7 cellular contexts compared by ENCODE assay signal in the genomic region with DNA sequence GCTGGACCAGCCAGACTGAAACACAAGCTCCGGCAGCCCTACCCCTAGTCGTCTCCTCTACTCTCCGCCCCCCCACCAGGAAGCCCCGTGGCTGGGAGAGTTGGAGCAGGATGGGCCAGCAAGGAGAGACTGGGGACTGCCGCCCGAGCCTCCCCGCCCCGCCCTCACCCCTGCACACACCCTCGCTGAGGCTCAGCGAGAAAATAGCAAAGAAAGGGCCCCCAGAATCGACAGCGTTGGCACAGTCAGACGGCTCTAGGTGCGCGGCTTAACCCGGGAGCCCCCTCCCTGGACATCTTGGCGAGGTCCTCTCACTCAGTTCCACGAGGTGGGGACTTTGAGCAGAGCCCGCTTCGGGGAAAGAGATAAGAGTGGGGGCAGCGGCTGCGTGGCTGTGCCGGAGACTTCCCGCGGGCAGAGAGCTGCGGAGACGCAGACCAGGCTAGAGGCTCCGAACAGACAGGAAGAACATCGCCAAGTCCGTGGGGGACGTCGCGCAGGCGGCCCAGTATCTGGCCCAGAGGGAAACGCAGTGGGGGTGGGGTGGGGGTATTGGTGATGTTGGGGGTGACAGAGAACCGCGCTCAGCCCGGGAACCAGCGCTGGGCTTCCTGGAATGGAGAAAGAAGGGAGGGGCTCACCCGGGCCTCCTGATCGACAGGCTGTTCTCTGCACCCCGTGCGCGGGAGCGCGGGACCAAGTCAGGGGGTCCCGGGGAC. TPM values are rescaled to one million over a fixed set of nuclear protein-coding genes. Genes with fewer than 3 reads are reported as not detected.
DNase-seq lines count a peak whose midpoint lies in the region; ATAC-seq and TF ChIP-seq lines count a peak whose summit lies in the region.
"Had no signal": no experiment of that assay in that cellular context is flagged by ENCODE, and none has a peak within 500 bp of the region (broad histone marks: within the 10 kb centered on the region; RNA-seq: fewer than 3 reads in every experiment).

No MANE protein-coding gene starts in this region.

- peaks cover 51% of the 10 kb centered on the region for H3K27me3 Mint-ChIP-seq in T-helper 2 cell treated with Interferon-gamma antibody and Interleukin-4, amounts not matched to agents 5 μg/mL and 100 μg/mL, for 36 hours (ENCODE audit: low read depth)

- no peak for DNase-seq in T-helper 2 cell treated with Interferon-gamma antibody and Interleukin-4, amounts not matched to agents 5 μg/mL and 100 μg/mL, for 36 hours (ENCODE audit: low spot score)
- DNase-seq in T-helper 2 cell, result no peak
- peak in 1 of 5 donors; percentile 34 for DNase-seq in heart left ventricle
- peak; percentile 25 to 47 for DNase-seq in thyroid gland
- no peak for DNase-seq in RPMI8226

- peak overlapping the region; percentile 86 for H3K4me3 Mint-ChIP-seq in T-helper 2 cell treated with Interferon-gamma antibody and Interleukin-4, amounts not matched to agents 5 μg/mL and 100 μg/mL, for 36 hours

- intact Hi-C loops in heart left ventricle (cut with DNase I) (no loop called here), thyroid gland (cut with DNase I) (no loop called here)

- peak overlapping the region; percentile 72 for H3K27ac Mint-ChIP-seq in T-helper 2 cell treated with Interferon-gamma antibody and Interleukin-4, amounts not matched to agents 5 μg/mL and 100 μg/mL, for 36 hours

- H3K4me1 ChIP-seq in heart left ventricle (peaks cover 4 to 52% (median 16%) of the 10 kb centered on the region in 12 donors), thyroid gland (peaks cover 12 to 16% of the 10 kb centered on the region in 2 donors)

- no peaks in the 10 kb centered on the region for H3K9me3 Mint-ChIP-seq in T-helper 2 cell treated with Interferon-gamma antibody and Interleukin-4, amounts not matched to agents 5 μg/mL and 100 μg/mL, for 36 hours

- peaks cover 0 to 2% (median 0%) of the 10 kb centered on the region in 9 donors for H3K36me3 ChIP-seq in heart left ventricle
- no peaks in the 10 kb centered on the region for H3K36me3 ChIP-seq in thyroid gland

- no peaks in the 10 kb centered on the region for H3K9me3 ChIP-seq in heart left ventricle
- H3K9me3 ChIP-seq in thyroid gland, result no peaks in the 10 kb centered on the region

- TF ChIP-seq CTCF in heart left ventricle (IDR thresholded peaks at IDR 0.05) (no peak), thyroid gland (IDR thresholded peaks at IDR 0.05) (no peak)

- ATAC-seq in heart left ventricle (peak in 1 of 4 donors; percentile 1), HG03442 (IDR thresholded peaks at IDR 0.05; ENCODE audit: unreplicated experiment) (no peak)

- H3K27me3 ChIP-seq in heart left ventricle, result peaks cover 0 to 3% (median 0%) of the 10 kb centered on the region in 9 donors
- H3K27me3 ChIP-seq in thyroid gland, result no peaks in the 10 kb centered on the region

- H3K36me3 Mint-ChIP-seq in T-helper 2 cell treated with Interferon-gamma antibody and Interleukin-4, amounts not matched to agents 5 μg/mL and 100 μg/mL, for 36 hours (ENCODE audit: low read depth), result peaks cover 6% of the 10 kb centered on the region

- TF ChIP-seq POLR2A in heart left ventricle (IDR thresholded peaks at IDR 0.05) (no peak), thyroid gland (IDR thresholded peaks at IDR 0.05) (no peak)

- peaks cover 31% of the 10 kb centered on the region for H3K4me1 Mint-ChIP-seq in T-helper 2 cell treated with Interferon-gamma antibody and Interleukin-4, amounts not matched to agents 5 μg/mL and 100 μg/mL, for 36 hours (ENCODE audit: low read depth)

- WGBS in heart left ventricle, 4 donors, result 0 to 4% (median 3%) methylated on average over 34 to 47 of the region's 47 CpGs
- 3 to 60% methylated on average over 1 to 40 of the region's 47 CpGs for WGBS in thyroid gland, 2 donors

- H3K27ac ChIP-seq in heart left ventricle (peak overlapping the region in 11 of 12 donors; percentile 50 to 90 (median 82)), thyroid gland (peak overlapping the region; percentile 58 to 83 (median 70))

- H3K4me3 ChIP-seq in heart left ventricle, result peak overlapping the region; percentile 46 to 78 (median 70)
- H3K4me3 ChIP-seq in thyroid gland (replicated peaks in 1 of 3), result peak overlapping the region; percentile 59 to 64 (median 60)

RNA-seq across cellular contexts. Expression of a gene that starts 1.0 kb away (rescaled TPM):
- total RNA-seq in heart left ventricle, result 10 to 100 TPM in 1 of 9 donors, 1 to 10 TPM in 8; 3.7 to 10.2 (median 6.7) TPM
- polyA plus RNA-seq in heart left ventricle, result 10 to 100 TPM in 1 of 2 donors, 1 to 10 TPM in 1; 3.6 to 11.0 TPM
- 10 to 100 TPM; 12.3 to 14.2 (median 13.0) TPM for total RNA-seq in thyroid gland

RNA-seq across cellular contexts. Expression of a gene that starts 19.1 kb away (rescaled TPM):
- total RNA-seq in heart left ventricle (10 to 100 TPM; 12.3 to 27.3 (median 23.9) TPM), thyroid gland (10 to 100 TPM; 18.8 to 31.1 (median 22.8) TPM)
- polyA plus RNA-seq in heart left ventricle, result 10 to 100 TPM; 20.2 TPM

RNA-seq across cellular contexts. Expression of a gene that starts 39.7 kb away (rescaled TPM):
- 1,000 to 10,000 TPM in 2 of 9 donors, 100 to 1,000 TPM in 7; 560 to 1,237 (median 771) TPM for total RNA-seq in heart left ventricle
- polyA plus RNA-seq in heart left ventricle, result 1,000 to 10,000 TPM in 1 of 2 donors, 100 to 1,000 TPM in 1; 876 to 2,287 TPM
- total RNA-seq in thyroid gland, result 1,000 to 10,000 TPM; 2,254 to 3,332 (median 2,569) TPM

RNA-seq across cellular contexts. Expression of a gene that starts 56.6 kb away (rescaled TPM):
- not detected for total RNA-seq in heart left ventricle
- polyA plus RNA-seq in heart left ventricle, result not detected
- total RNA-seq in thyroid gland, result not detected
- polyA plus RNA-seq: adipose tissue had no signal

RNA-seq across cellular contexts. Expression of a gene that starts 56.9 kb away (rescaled TPM):
- 10 to 100 TPM in 1 of 9 donors, 1 to 10 TPM in 8; 5.6 to 12.8 (median 7.6) TPM for total RNA-seq in heart left ventricle
- 10 to 100 TPM in 1 of 2 donors, 1 to 10 TPM in 1; 5.9 to 10.3 TPM for polyA plus RNA-seq in heart left ventricle
- total RNA-seq in thyroid gland, result 10 to 100 TPM; 14.8 to 30.8 (median 23.8) TPM

Comparison
In these comparisons a context has a peak if more than half of its experiments do, and no peak if none do; other contexts are left out.
1. DNase-seq: peak in thyroid gland (2 of 2); none in T-helper 2 cell treated with Interferon-gamma antibody and Interleukin-4, amounts not matched to agents 5 μg/mL and 100 μg/mL, for 36 hours (single experiment), T-helper 2 cell (0 of 5) and RPMI8226 (single experiment).